ENCODE assay signal across 8 cellular contexts in genomic region chr5:179821298-179822058, GRCh38. TPM values are rescaled to one million over a fixed set of nuclear protein-coding genes. Genes with fewer than 3 reads are reported as not detected.
A peak's percentile ranks its signal among the peaks of the same experiment; 100 is the strongest.
DNase-seq lines count a peak whose midpoint lies in the region; ATAC-seq and TF ChIP-seq lines count a peak whose summit lies in the region.

No MANE protein-coding gene starts in this region.

- ATAC-seq in GM19025 (IDR thresholded peaks at IDR 0.05; ENCODE audit: low read depth, unreplicated experiment) (peak; percentile 40), HG03280 (IDR thresholded peaks at IDR 0.05; ENCODE audit: unreplicated experiment) (peak; percentile 48)

- H3K36me3 Mint-ChIP-seq in activated CD4-positive, alpha-beta memory T cell treated with anti-CD3 and anti-CD28 coated beads for 36 hours, result peaks cover 33% of the 10 kb centered on the region

- 0% methylated on average over 29 to 35 of the region's 54 CpGs for WGBS in lower leg skin, 2 donors

- CTCF ChIA-PET in activated CD4-positive, alpha-beta memory T cell treated with anti-CD3 and anti-CD28 coated beads for 36 hours (lab: Charles Lee), result interaction anchor here (1.1 to 1.7 kb wide), 4 partner anchors 10 to 91 kb away, joined by 3 to 10 read pairs (median 3); no protein-coding TSS in a partner anchor

- peak in 1 of 2 donors; percentile 29 for TF ChIP-seq POLR2A in lower leg skin (IDR thresholded peaks at IDR 0.05)

- POLR2A ChIA-PET in activated CD4-positive, alpha-beta memory T cell treated with anti-CD3 and anti-CD28 coated beads for 36 hours (lab: Charles Lee), result interaction anchor here (0.5 to 3.2 kb wide), 7 partner anchors 11 to 277 kb away, joined by 3 to 19 read pairs (median 3); partner anchors contain the start of gene HNRNPH1

- no peaks in the 10 kb centered on the region for H3K27me3 Mint-ChIP-seq in activated CD4-positive, alpha-beta memory T cell treated with anti-CD3 and anti-CD28 coated beads for 36 hours

- H3K27me3 ChIP-seq in duodenal mucosa (ENCODE audit: control insufficient read depth in 1 of 2, insufficient read depth in 2 of 2, low read length in 2 of 2), result no peaks in the 10 kb centered on the region

- H3K27ac ChIP-seq in duodenal mucosa (ENCODE audit: low read depth, low read length), result peak overlapping the region; percentile 99

- peak overlapping the region; percentile 90 for H3K4me3 Mint-ChIP-seq in activated CD4-positive, alpha-beta memory T cell treated with anti-CD3 and anti-CD28 coated beads for 36 hours

- H3K9me3 Mint-ChIP-seq in activated CD4-positive, alpha-beta memory T cell treated with anti-CD3 and anti-CD28 coated beads for 36 hours, result no peaks in the 10 kb centered on the region

- intact Hi-C loops in activated CD4-positive, alpha-beta memory T cell treated with anti-CD3 and anti-CD28 coated beads for 36 hours (cut with micrococcal nuclease), result no loop called here
- intact Hi-C loops in lower leg skin (cut with DNase I; ENCODE audit: low total_unique reads), result no loop called here

- H3K36me3 ChIP-seq in duodenal mucosa (ENCODE audit: control insufficient read depth in 1 of 2, insufficient read depth in 2 of 2, low read length in 2 of 2), result peaks cover 36 to 39% of the 10 kb centered on the region in 2 donors

- H3K27ac Mint-ChIP-seq in activated CD4-positive, alpha-beta memory T cell treated with anti-CD3 and anti-CD28 coated beads for 36 hours, result peak overlapping the region; percentile 95

- H3K9ac ChIP-seq in duodenal mucosa (ENCODE audit: low read depth in 1 of 2, low read length in 2 of 2), result peak overlapping the region; percentile 93 to 98

- peaks cover 55 to 77% of the 10 kb centered on the region in 2 donors for H3K4me1 ChIP-seq in duodenal mucosa (ENCODE audit: control insufficient read depth in 1 of 2, insufficient read depth in 2 of 2, low read length in 2 of 2)

- TF ChIP-seq CTCF in lower leg skin (IDR thresholded peaks at IDR 0.05), result no peak

- H3K4me3 ChIP-seq in duodenal mucosa (ENCODE audit: low read depth in 1 of 2, low read length in 2 of 2), result peak overlapping the region; percentile 88 to 93
- H3K4me3 ChIP-seq in lower leg skin (ENCODE audit: low read depth, poor library complexity, severe bottlenecking), result peak overlapping the region; percentile 98

- peaks cover 47% of the 10 kb centered on the region for H3K4me1 Mint-ChIP-seq in activated CD4-positive, alpha-beta memory T cell treated with anti-CD3 and anti-CD28 coated beads for 36 hours (ENCODE audit: low read depth)

- DNase-seq in AML-193 (lab: John Stamatoyannopoulos, UW) (peak; percentile 79 to 83), NCI-H526 treated with DMSO at 0.1 percent for 48 hours (lab: John Stamatoyannopoulos, UW) (peak; percentile 41), lower leg skin (ENCODE audit: low spot score in 2 of 2) (peak; percentile 95 to 99)
- peak; percentile 92 for DNase-seq in activated CD4-positive, alpha-beta memory T cell treated with anti-CD3 and anti-CD28 coated beads for 36 hours
- DNase-seq in stimulated activated CD4-positive, alpha-beta T cell treated with anti-CD3 and anti-CD28 coated beads, Interleukin-4, amount 100 ng/mL, for 24 hours, result peak; percentile 87

- no peaks in the 10 kb centered on the region for H3K9me3 ChIP-seq in duodenal mucosa (ENCODE audit: control insufficient read depth in 1 of 2, low read length in 2 of 2)

RNA-seq across cellular contexts. Expression of gene SQSTM1, which starts 0.8 kb away (rescaled TPM):
- total RNA-seq in activated CD4-positive, alpha-beta memory T cell treated with anti-CD3 and anti-CD28 coated beads for 36 hours, result 100 to 1,000 TPM; 127 to 130 TPM
- 100 to 1,000 TPM; 263 to 508 (median 298) TPM for total RNA-seq in lower leg skin

RNA-seq across cellular contexts. Expression of gene MGAT4B, which starts 14.8 kb away (rescaled TPM):
- total RNA-seq in activated CD4-positive, alpha-beta memory T cell treated with anti-CD3 and anti-CD28 coated beads for 36 hours, result 10 to 100 TPM; 95.8 to 96.8 TPM
- total RNA-seq in lower leg skin, result 100 to 1,000 TPM in 2 of 4 donors, 10 to 100 TPM in 2; 86.3 to 113 (median 101) TPM

RNA-seq across cellular contexts. Expression of gene LTC4S, which starts 27.7 kb away (rescaled TPM):
- 1 to 10 TPM in 1 of 2 experiments, under 1 TPM in 1; 0.48 to 1.1 TPM for total RNA-seq in activated CD4-positive, alpha-beta memory T cell treated with anti-CD3 and anti-CD28 coated beads for 36 hours
- total RNA-seq in lower leg skin, result 10 to 100 TPM in 2 of 4 donors, 1 to 10 TPM in 2; 3.5 to 14.8 (median 9.6) TPM

RNA-seq across cellular contexts. Expression of gene MRNIP, which starts 37.1 kb away (rescaled TPM):
- 10 to 100 TPM; 19.8 to 24.9 TPM for total RNA-seq in activated CD4-positive, alpha-beta memory T cell treated with anti-CD3 and anti-CD28 coated beads for 36 hours
- total RNA-seq in lower leg skin, result 10 to 100 TPM; 13.7 to 44.9 (median 26.5) TPM

Comparison
In these comparisons a context has a peak if more than half of its experiments do, and no peak if none do; other contexts are left out.
1. Peak in every context shown above with its lines: DNase-seq, ATAC-seq, H3K4me3 ChIP-seq and H3K27ac ChIP-seq.
2. DNase-seq: peak in every context shown above with its lines; median percentile 97 in lower leg skin; 92 in activated CD4-positive, alpha-beta memory T cell treated with anti-CD3 and anti-CD28 coated beads for 36 hours; 87 in stimulated activated CD4-positive, alpha-beta T cell treated with anti-CD3 and anti-CD28 coated beads, Interleukin-4, amount 100 ng/mL, for 24 hours; 81 in AML-193; 41 in NCI-H526 treated with DMSO at 0.1 percent for 48 hours.